Comparison of ENCODE assay signal across 8 cellular contexts in genomic region chr16:31108035-31108793, GRCh38. TPM values are rescaled to one million over a fixed set of nuclear protein-coding genes. Genes with fewer than 3 reads are reported as not detected.
DNase-seq lines count a peak whose midpoint lies in the region; ATAC-seq and TF ChIP-seq lines count a peak whose summit lies in the region.

TSS of gene BCKDK (plus strand) at chr16:31108386. CDS start at chr16:31109224, 838 bp downstream.

- TF ChIP-seq CTCF in foreskin fibroblast (IDR thresholded peaks at IDR 0.05; ENCODE audit: low read depth, low read length) = no peak
- TF ChIP-seq CTCF in neural crest cell (conservative IDR thresholded peaks at IDR 0.05) = no peak
- TF ChIP-seq CTCF in subcutaneous adipose tissue (IDR thresholded peaks at IDR 0.05; ENCODE audit: low read depth) = no peak

- H3K4me3 Mint-ChIP-seq in IgD-negative memory B cell (peak within 1 kb of the TSS; percentile 84 to 96 (median 94)), neural crest cell (peak within 1 kb of the TSS; percentile 90)

- H3K4me3 ChIP-seq in foreskin fibroblast (ENCODE audit: low read depth in 1 of 2, low read length in 2 of 2) = peak within 1 kb of the TSS; percentile 72 to 96

- H3K36me3 Mint-ChIP-seq in IgD-negative memory B cell (no peaks in the 10 kb centered on the region), neural crest cell (ENCODE audit: low read depth) (peaks cover 3% of the 10 kb centered on the region)

- H3K27ac Mint-ChIP-seq in IgD-negative memory B cell = peak within 1 kb of the TSS; percentile 27 to 88 (median 45)
- H3K27ac Mint-ChIP-seq in neural crest cell (ENCODE audit: unreplicated experiment) = no peak within 1 kb of the TSS

- H3K9me3 Mint-ChIP-seq in IgD-negative memory B cell (no peaks in the 10 kb centered on the region), neural crest cell (no peaks in the 10 kb centered on the region)

- H3K27me3 Mint-ChIP-seq in IgD-negative memory B cell (no peaks in the 10 kb centered on the region), neural crest cell (ENCODE audit: low read depth) (no peaks in the 10 kb centered on the region)

- H3K4me1 Mint-ChIP-seq in IgD-negative memory B cell (peaks cover 13 to 16% (median 15%) of the 10 kb centered on the region in 3 donors), neural crest cell (peaks cover 16% of the 10 kb centered on the region)

- DNase-seq in DMS79 (lab: John Stamatoyannopoulos, UW) = peak; percentile 9
- DNase-seq in SHP77 (lab: John Stamatoyannopoulos, UW) = peak; percentile 83 to 91
- peak; percentile 47 for DNase-seq in activated gamma-delta T cell treated with Interleukin-2 at 50 U/mL for 16 hours
- DNase-seq in foreskin fibroblast = peak; percentile 77 to 91
- DNase-seq in neural crest cell (ENCODE audit: low read depth, low spot score) = peak; percentile 63

- ATAC-seq in GM21529 (IDR thresholded peaks at IDR 0.05; ENCODE audit: unreplicated experiment) = peak; percentile 74

RNA-seq across cellular contexts. Expression of gene BCKDK, which starts in this region (rescaled TPM):
- 38.2 TPM for polyA plus RNA-seq in IgD-negative memory B cell
- 42.4 and 43.5 TPM in 2 replicates for total RNA-seq in neural crest cell
- total RNA-seq in subcutaneous adipose tissue = 10 to 100 TPM; 26.6 to 45.2 (median 33.2) TPM

Comparison
In these comparisons a context has a peak if more than half of its experiments do, and no peak if none do; other contexts are left out.
1. Peak in every context shown above with its lines: DNase-seq, ATAC-seq and H3K4me3 ChIP-seq.
2. DNase-seq: peak in every context shown above with its lines; median percentile 87 in SHP77; 84 in foreskin fibroblast; 63 in neural crest cell; 47 in activated gamma-delta T cell treated with Interleukin-2 at 50 U/mL for 16 hours; 9 in DMS79.